In genomic region chr11:95358516-95359322, GRCh38 we compare ENCODE assay signal across 1 cellular context.
TF ChIP-seq lines count a peak whose summit lies in the region.

No MANE protein-coding gene starts in this region.

TF ChIP-seq in K562, 482 proteins besides CTCF, POLR2A, EP300 and RAD21 (continued from another document):
- TF ChIP-seq ZBTB49 (CRISPR knock-in tag; IDR thresholded peaks at IDR 0.05; ENCODE audit: borderline replicate concordance), result no peak
